ENCODE assay signal across 8 cellular contexts in genomic region chr7:19713676-19714075, GRCh38. TPM values are rescaled to one million over a fixed set of nuclear protein-coding genes. Genes with fewer than 3 reads are reported as not detected.
DNase-seq lines count a peak whose midpoint lies in the region; ATAC-seq, FAIRE-seq and TF ChIP-seq lines count a peak whose summit lies in the region.

No MANE protein-coding gene starts in this region.

- H3K4me3 ChIP-seq in Karpas-422 (ENCODE audit: low read length) (no peak overlapping the region), H1 (ENCODE audit: extremely low read depth in 1 of 4, insufficient read depth in 2 of 4, low read depth in 3 of 4, low read length in 4 of 4) (no peak overlapping the region)

- CTCF ChIA-PET in H1 (lab: Charles Lee; ENCODE audit: partially characterized antibody), result interaction anchor here (0.6 to 4.1 kb wide), 41 partner anchors 9 to 1942 kb away, joined by 3 to 30 read pairs (median 4); no protein-coding TSS in a partner anchor

- H2BK120ac ChIP-seq in H1 (replicated peaks; ENCODE audit: low read depth, low read length), result no peak overlapping the region

- no peak overlapping the region for H2AK5ac ChIP-seq in H1 (ENCODE audit: low read depth, low read length)

- ATAC-seq in HG02759 (IDR thresholded peaks at IDR 0.05; ENCODE audit: unreplicated experiment), result no peak

- peaks cover 7% of the 10 kb centered on the region for H3K4me1 ChIP-seq in Karpas-422 (ENCODE audit: low read length)
- H3K4me1 ChIP-seq in H1 (replicated peaks in 1 of 4; ENCODE audit: control insufficient read depth in 3 of 4, insufficient read depth in 4 of 4, low read length in 3 of 4), result no peaks in the 10 kb centered on the region

- TF ChIP-seq POLR2A in H1 (IDR thresholded peaks at IDR 0.05; ENCODE audit: control extremely low read depth in 1 of 2, low read depth in 2 of 2, low read length in 2 of 2), result no peak

- no peak overlapping the region for H3K14ac ChIP-seq in H1 (ENCODE audit: insufficient read length)

- H3K18ac ChIP-seq in H1 (ENCODE audit: extremely low read depth, low read length), result no peak overlapping the region

- DNase-seq in NCI-H748 (lab: John Stamatoyannopoulos, UW; ENCODE audit: unreplicated experiment) (peak; percentile 59), NCI-H748 treated with DMSO at 0.1 percent for 48 hours (lab: John Stamatoyannopoulos, UW) (no peak), Karpas-422 (peak; percentile 79), T-helper 9 cell (peak; percentile 20), H1 (ENCODE audit: low read depth in 1 of 2, low spot score in 2 of 2) (no peak), non-pigmented ciliary epithelial cell (ENCODE audit: low read depth) (peak; percentile 8), NCI-H2107 treated with DMSO at 0.1 percent for 48 hours (lab: John Stamatoyannopoulos, UW; ENCODE audit: unreplicated experiment) (no peak)

- H2BK20ac ChIP-seq in H1 (ENCODE audit: low read length), result no peak overlapping the region

- no peak overlapping the region for H2BK5ac ChIP-seq in H1 (ENCODE audit: low read depth, low read length)

- POLR2A ChIA-PET in H1 (lab: Charles Lee; ENCODE audit: partially characterized antibody), result no interaction called here

- TF ChIP-seq EP300 in H1 (IDR thresholded peaks at IDR 0.05; ENCODE audit: borderline replicate concordance in 1 of 2, low read depth in 2 of 2, low read length in 2 of 2), result no peak

- H3K79me2 ChIP-seq in Karpas-422 (ENCODE audit: low read length) (peaks cover 2% of the 10 kb centered on the region), H1 (ENCODE audit: control insufficient read depth in 1 of 2, insufficient read depth in 2 of 2, low read length in 2 of 2) (peaks cover 0 to under 1% of the 10 kb centered on the region in 2 experiments; a peak in 1 of 4 replicates)

- H3K36me3 ChIP-seq in Karpas-422 (ENCODE audit: insufficient read depth, low read length), result no peaks in the 10 kb centered on the region
- H3K36me3 ChIP-seq in H1 (ENCODE audit: control insufficient read depth in 2 of 4, insufficient read depth in 4 of 4, low read length in 3 of 4), result no peaks in the 10 kb centered on the region

- no peak overlapping the region for H3K56ac ChIP-seq in H1 (replicated peaks; ENCODE audit: insufficient read length, low read depth, low read length)

- H4K5ac ChIP-seq in H1 (ENCODE audit: insufficient read length, low read depth, low read length), result no peak overlapping the region

- FAIRE-seq in H1 (lab: Jason Lieb, UNC), result peak; percentile 63

- WGBS in H1 (ENCODE audit: extremely low coverage in 1 of 2, insufficient coverage in 1 of 2, insufficient read length in 1 of 2, insufficient replicate concordance in 2 of 2, low coverage in 1 of 2, low lambda C conversion rate in 2 of 2, missing lambda C conversion rate in 1 of 2), 2 experiments, result 75% methylated on average over 1 of the region's 1 CpG; no CpG with 5 or more reads in 1 of the 2 experiments

- no peaks in the 10 kb centered on the region for H3K79me1 ChIP-seq in H1 (ENCODE audit: low read depth, low read length)

- H2BK15ac ChIP-seq in H1 (ENCODE audit: low read length), result no peak overlapping the region

- H3K4me2 ChIP-seq in Karpas-422 (ENCODE audit: low read depth, low read length, poor library complexity, severe bottlenecking) (no peak overlapping the region), H1 (ENCODE audit: insufficient read depth in 1 of 2, low read depth in 2 of 2, low read length in 2 of 2) (no peak overlapping the region)

- H2BK12ac ChIP-seq in H1 (ENCODE audit: low read depth, low read length), result no peak overlapping the region

- H4K20me1 ChIP-seq in Karpas-422 (ENCODE audit: insufficient read depth, low read depth, low read length), result no peaks in the 10 kb centered on the region
- no peaks in the 10 kb centered on the region for H4K20me1 ChIP-seq in H1 (replicated peaks in 1 of 2; ENCODE audit: control insufficient read depth in 1 of 2, insufficient read depth in 2 of 2, low read length in 2 of 2)

- peak; percentile 61 to 62 for TF ChIP-seq RAD21 in H1 (IDR thresholded peaks at IDR 0.05 in 1 of 2, conservative IDR thresholded peaks at IDR 0.05 in 1 of 2; ENCODE audit: low read depth in 2 of 2, low read length in 2 of 2)

- no peak overlapping the region for H3K9ac ChIP-seq in Karpas-422 (ENCODE audit: low read length)
- no peak overlapping the region for H3K9ac ChIP-seq in H1 (replicated peaks in 1 of 4; ENCODE audit: extremely low read depth in 1 of 4, low read depth in 3 of 4, low read length in 3 of 4)

- no peak overlapping the region for H2AFZ ChIP-seq in Karpas-422 (ENCODE audit: low read length)
- no peak overlapping the region for H2AFZ ChIP-seq in H1 (ENCODE audit: low read length)

- H3K23ac ChIP-seq in H1 (ENCODE audit: insufficient read length), result no peak overlapping the region

- H3K23me2 ChIP-seq in H1 (ENCODE audit: low read depth, low read length), result no peaks in the 10 kb centered on the region; the same call in 1 of the 2 replicates

- TF ChIP-seq CTCF in H1 (IDR thresholded peaks at IDR 0.05; ENCODE audit: control extremely low read depth in 1 of 3, insufficient read depth in 1 of 3, low read depth in 1 of 3, low read length in 3 of 3), result peak in 2 of 3 experiments; percentile 24 to 48; a peak in 2 of 4 replicates

- no peak overlapping the region for H3K4ac ChIP-seq in H1 (replicated peaks; ENCODE audit: insufficient read length, low read depth, low read length)

- H3K9me2 ChIP-seq in Karpas-422 (replicated peaks; ENCODE audit: insufficient read depth, low read length), result no peaks in the 10 kb centered on the region

- no peaks in the 10 kb centered on the region for H3K27me3 ChIP-seq in Karpas-422 (ENCODE audit: low read length)
- H3K27me3 ChIP-seq in H1 (replicated peaks in 1 of 4; ENCODE audit: control insufficient read depth in 3 of 4, extremely low read depth in 1 of 4, insufficient read depth in 3 of 4, low read length in 3 of 4), result no peaks in the 10 kb centered on the region

- H3K9me3 ChIP-seq in Karpas-422 (ENCODE audit: low read length) (no peaks in the 10 kb centered on the region), H1 (ENCODE audit: insufficient read depth in 2 of 2, low read depth in 1 of 2, low read length in 1 of 2) (no peaks in the 10 kb centered on the region)

- H3K27ac ChIP-seq in Karpas-422 (ENCODE audit: low read length), result no peak overlapping the region
- no peak overlapping the region for H3K27ac ChIP-seq in H1 (ENCODE audit: low read depth, low read length)

- no peak overlapping the region for H4K8ac ChIP-seq in H1 (ENCODE audit: extremely low read depth, insufficient read depth, low read length)

- H4K91ac ChIP-seq in H1 (replicated peaks; ENCODE audit: insufficient read length, low read length), result no peak overlapping the region

TF ChIP-seq in H1, 55 proteins besides CTCF, POLR2A, EP300 and RAD21:
- TF ChIP-seq SIX5 (IDR thresholded peaks at IDR 0.05; ENCODE audit: low read depth, low read length) (no peak), KDM1A (IDR thresholded peaks at IDR 0.05; ENCODE audit: borderline replicate concordance, low read length) (no peak), POU5F1 (IDR thresholded peaks at IDR 0.05; ENCODE audit: low read depth, low read length) (no peak), CHD1 (IDR thresholded peaks at IDR 0.05; ENCODE audit: low read depth, low read length) (no peak), CTBP2 (IDR thresholded peaks at IDR 0.05; ENCODE audit: borderline replicate concordance, insufficient read depth, insufficient read length, low read length) (no peak), BACH1 (IDR thresholded peaks at IDR 0.05; ENCODE audit: low read length) (no peak), TBP (IDR thresholded peaks at IDR 0.05; ENCODE audit: low read depth, low read length) (no peak), ASH2L (IDR thresholded peaks at IDR 0.05; ENCODE audit: low read length) (no peak), KDM5A (IDR thresholded peaks at IDR 0.05; ENCODE audit: low read length) (no peak), SP4 (IDR thresholded peaks at IDR 0.05; ENCODE audit: low read length) (no peak), YY1 (IDR thresholded peaks at IDR 0.05; ENCODE audit: low read depth, low read length) (no peak), CREB1 (IDR thresholded peaks at IDR 0.05) (no peak), GABPA (IDR thresholded peaks at IDR 0.05; ENCODE audit: borderline replicate concordance, insufficient read depth, low read length) (no peak), JUN (IDR thresholded peaks at IDR 0.05; ENCODE audit: low read depth, low read length) (no peak), KDM4A (IDR thresholded peaks at IDR 0.05; ENCODE audit: low read depth, low read length, severe bottlenecking) (no peak), RFX5 (IDR thresholded peaks at IDR 0.05; ENCODE audit: borderline replicate concordance, low read depth, low read length) (no peak), CHD2 (IDR thresholded peaks at IDR 0.05; ENCODE audit: low read length) (no peak), MAX (IDR thresholded peaks at IDR 0.05) (no peak)

RNA-seq across cellular contexts. Expression of gene POLR1F, which starts 4.8 kb away (rescaled TPM):
- 11.2 and 21.1 TPM in 2 replicates for total RNA-seq in Karpas-422 (2014; rRNA removed; shearing (Covaris generic); ENCODE audit: low replicate concordance)
- total RNA-seq in H1 (2021; fragmentation: NEBNext Ultra II Directional; extraction: Animal tissue kit (Norgen Biotek cat#: 25700)), result 23.5 and 24.6 TPM in 2 replicates
- 5.9 and 11.2 TPM in 2 replicates for polyA plus RNA-seq in H1 (2011; rRNA removed)
- 11.1 TPM for polyA plus RNA-seq in H1 (2011; cell fraction: cytosol; rRNA removed)
- polyA plus RNA-seq in H1 (2011; cell fraction: nucleus; rRNA removed), result 5.0 TPM
- 8.1 to 15.9 TPM (median 10.4 TPM) in 4 replicates for polyA plus RNA-seq in H1 (2012, experiment 1 of 2)
- polyA plus RNA-seq in H1 (2012, experiment 2 of 2), result 1.4 TPM
- 28.3 TPM for polyA plus RNA-seq in H1 (2013, experiment 1 of 2)
- 30.6 TPM for polyA plus RNA-seq in H1 (2013, experiment 2 of 2)
- 13.7 and 15.9 TPM in 2 replicates for polyA minus RNA-seq in H1 (2011; rRNA and poly(A)+ RNA removed)
- polyA minus RNA-seq in H1 (2011; cell fraction: cytosol; rRNA and poly(A)+ RNA removed), result 8.7 TPM
- polyA minus RNA-seq in H1 (2011; cell fraction: nucleus; rRNA and poly(A)+ RNA removed), result 25.4 TPM

RNA-seq across cellular contexts. Expression of gene TMEM196, which starts 59.7 kb away (rescaled TPM):
- not detected in 2 replicates for total RNA-seq in Karpas-422 (2014; rRNA removed; shearing (Covaris generic); ENCODE audit: low replicate concordance)
- total RNA-seq in H1 (2021; fragmentation: NEBNext Ultra II Directional; extraction: Animal tissue kit (Norgen Biotek cat#: 25700)), result 0.07 and 0.33 TPM in 2 replicates
- 0.03 and 0.06 TPM in 2 replicates for polyA plus RNA-seq in H1 (2011; rRNA removed)
- 0.04 TPM for polyA plus RNA-seq in H1 (2011; cell fraction: cytosol; rRNA removed)
- polyA plus RNA-seq in H1 (2011; cell fraction: nucleus; rRNA removed), result 0.13 TPM
- polyA plus RNA-seq in H1 (2012, experiment 1 of 2), result 0.05 to 0.15 TPM (median 0.09 TPM) in 4 replicates
- polyA plus RNA-seq in H1 (2012, experiment 2 of 2), result 0.47 TPM
- polyA plus RNA-seq in H1 (2013, experiment 1 of 2), result 0.08 TPM
- polyA plus RNA-seq in H1 (2013, experiment 2 of 2), result 0.06 TPM
- polyA minus RNA-seq in H1 (2011; rRNA and poly(A)+ RNA removed), result 0.09 and 0.29 TPM in 2 replicates
- polyA minus RNA-seq in H1 (2011; cell fraction: cytosol; rRNA and poly(A)+ RNA removed), result not detected
- 0.40 TPM for polyA minus RNA-seq in H1 (2011; cell fraction: nucleus; rRNA and poly(A)+ RNA removed)

Comparison
In these comparisons a context has a peak if more than half of its experiments do, and no peak if none do; other contexts are left out.
1. DNase-seq: peak in NCI-H748 (single experiment), Karpas-422 (single experiment), T-helper 9 cell (single experiment) and non-pigmented ciliary epithelial cell (single experiment); none in NCI-H748 treated with DMSO at 0.1 percent for 48 hours (single experiment), H1 (0 of 2) and NCI-H2107 treated with DMSO at 0.1 percent for 48 hours (single experiment).